23 cellular contexts compared by ENCODE assay signal in the genomic region with DNA sequence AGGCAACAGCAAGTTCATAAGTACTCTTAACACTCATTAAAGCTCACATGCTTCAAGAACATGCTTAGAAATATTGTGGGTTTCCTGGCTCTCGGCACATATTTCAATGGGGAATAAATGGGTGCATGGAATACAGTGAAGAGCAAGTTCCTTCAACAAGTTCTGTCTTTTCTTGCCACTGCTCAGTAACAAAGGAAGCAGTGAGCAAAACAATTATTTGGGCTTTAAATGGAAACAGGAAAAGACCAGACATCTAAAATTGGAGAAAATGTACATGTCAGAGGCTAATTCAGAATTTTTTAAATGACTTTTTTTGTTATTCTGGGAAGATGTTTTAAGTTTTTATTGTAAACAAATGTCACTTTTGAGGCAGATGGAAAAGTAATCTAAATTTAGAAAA.
"Had no signal": no experiment of that assay in that cellular context is flagged by ENCODE, and none has a peak within 500 bp of the region (broad histone marks: within the 10 kb centered on the region; RNA-seq: fewer than 3 reads in every experiment).

No MANE protein-coding gene starts in this region.

- DNase-seq: activated B cell treated with CpG ODN at 0.5 μM for 24 hours; activated CD4-positive, alpha-beta T cell treated with anti-CD3 and anti-CD28 coated beads for 1 hour; activated CD4-positive, alpha-beta T cell treated with anti-CD3 and anti-CD28 coated beads, Interleukin-2, amount 10 ng/mL, durations not matched to agents 24 days and 14 days; activated CD4-positive, alpha-beta T cell treated with anti-CD3 and anti-CD28 coated beads, Interleukin-2, amount 50 U/mL, for 48 hours; activated CD8-positive, alpha-beta memory T cell treated with anti-CD3 and anti-CD28 coated beads, Interleukin-2, amount 10 ng/mL, durations not matched to agents 7 days and 5 days; activated effector memory CD4-positive, alpha-beta T cell treated with Interleukin-2 at 50 U/mL for 16 hours; activated naive CD4-positive, alpha-beta T cell; activated T-cell treated with anti-CD3 and anti-CD28 coated beads, Interleukin-2, amount 50 U/mL, for 24 hours; body of pancreas; Karpas-422; MM.1S; NCI-H1105; NCI-H1436; NCI-H1694 treated with DMSO at 0.1 percent for 48 hours; NCI-H2029 treated with DMSO at 0.1 percent for 48 hours; NCI-H446; NCI-H524; PC-3; SHP77; T-helper 2 cell; T1000 had no signal

- H3K9me3 ChIP-seq: ascending aorta, body of pancreas, SJSA1 had no signal

- H3K36me3 ChIP-seq: ascending aorta, SJSA1 had no signal

- ATAC-seq: activated CD8-positive, alpha-beta memory T cell treated with anti-CD3 and anti-CD28 coated beads, Interleukin-2, amount 10 ng/mL, durations not matched to agents 7 days and 5 days; body of pancreas; PC-3 had no signal

- H3K4me1 ChIP-seq: ascending aorta, SJSA1 had no signal

- H3K27ac ChIP-seq: ascending aorta, body of pancreas, SJSA1 had no signal

- H3K27me3 ChIP-seq: ascending aorta, body of pancreas, SJSA1 had no signal

- H3K4me3 ChIP-seq: ascending aorta, body of pancreas, SJSA1 had no signal
